9 cellular contexts compared by ENCODE assay signal in the genomic region with DNA sequence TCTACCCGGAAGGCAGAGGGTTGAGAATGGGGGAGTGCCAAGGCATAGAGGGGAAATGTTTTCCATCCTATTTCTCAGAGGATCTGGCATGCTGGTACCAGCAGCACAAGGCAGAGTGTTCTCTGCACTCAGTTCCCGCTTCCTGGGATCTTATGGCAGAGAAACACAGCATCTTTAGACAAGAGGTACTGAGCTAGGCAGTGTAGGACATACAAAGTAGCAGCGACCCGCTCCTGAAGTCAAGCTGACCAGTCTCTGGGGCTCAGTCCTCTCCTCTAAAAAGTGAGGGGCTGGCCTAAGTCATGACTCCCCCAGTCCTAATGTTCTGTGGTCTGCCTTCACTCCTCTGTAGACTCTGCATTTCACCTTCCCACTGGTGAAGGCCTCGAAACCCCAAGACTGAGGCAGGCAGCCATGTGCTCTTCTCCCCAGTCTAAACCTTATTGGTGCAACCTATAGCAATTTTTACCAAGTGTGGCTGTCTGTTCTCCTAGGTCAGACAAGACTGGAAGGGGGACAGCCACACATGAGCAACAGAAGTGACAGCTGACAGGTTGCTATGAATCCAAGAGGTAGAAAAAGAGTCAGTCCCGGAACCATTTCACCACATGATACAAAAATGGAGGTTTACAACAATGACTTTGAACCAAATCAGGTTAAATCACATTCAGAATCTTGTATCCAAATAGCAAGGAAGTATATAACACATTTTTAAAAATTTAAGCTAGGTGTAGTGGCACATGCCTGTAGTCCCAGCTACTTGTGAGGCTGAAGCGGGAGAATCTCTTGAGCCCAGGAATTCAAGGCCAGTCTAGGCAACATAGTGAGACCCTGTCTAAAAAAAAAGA. TPM values are rescaled to one million over a fixed set of nuclear protein-coding genes. Genes with fewer than 3 reads are reported as not detected.
DNase-seq lines count a peak whose midpoint lies in the region; ATAC-seq, FAIRE-seq and TF ChIP-seq lines count a peak whose summit lies in the region.
"Had no signal": no experiment of that assay in that cellular context is flagged by ENCODE, and none has a peak within 500 bp of the region (broad histone marks: within the 10 kb centered on the region; RNA-seq: fewer than 3 reads in every experiment).

No MANE protein-coding gene starts in this region.

- H3K27me3 ChIP-seq in esophagus squamous epithelium: peaks cover 0 to 4% (median 0%) of the 10 kb centered on the region in 4 donors
- H3K27me3 ChIP-seq in spleen (replicated peaks in 1 of 7): no peaks in the 10 kb centered on the region

- no peak for TF ChIP-seq CTCF in esophagus squamous epithelium (IDR thresholded peaks at IDR 0.05)
- TF ChIP-seq CTCF in spleen (IDR thresholded peaks at IDR 0.05 in 8 of 11, conservative IDR thresholded peaks at IDR 0.05 in 3 of 11): no peak

- TF ChIP-seq POLR2A in esophagus squamous epithelium (IDR thresholded peaks at IDR 0.05) (no peak), spleen (IDR thresholded peaks at IDR 0.05) (no peak)

- WGBS in esophagus squamous epithelium, 2 donors: 77 to 87% methylated on average over 5 of the region's 7 CpGs
- WGBS in spleen, 5 donors: 65 to 74% (median 67%) methylated on average over 7 of the region's 7 CpGs

- H3K36me3 ChIP-seq in esophagus squamous epithelium: peaks cover 0 to 28% (median 12%) of the 10 kb centered on the region in 3 donors
- H3K36me3 ChIP-seq in spleen: peaks cover 0 to 20% (median 5%) of the 10 kb centered on the region in 6 donors

- H3K27ac ChIP-seq in esophagus squamous epithelium (peak overlapping the region; percentile 82 to 93 (median 87)), spleen (peak overlapping the region; percentile 97 to 100 (median 99))
- H3K27ac ChIP-seq: SK-N-MC had no signal

- H3K4me3 ChIP-seq in esophagus squamous epithelium: peak overlapping the region in 1 of 4 donors; percentile 41
- peak overlapping the region; percentile 19 to 100 (median 70) for H3K4me3 ChIP-seq in spleen

- no peak for DNase-seq in GM19239 (ENCODE audit: insufficient read length, low spot score)
- peak; percentile 38 for DNase-seq in OCI-M1 (lab: John Stamatoyannopoulos, UW)
- DNase-seq in esophagus squamous epithelium (lab: John Stamatoyannopoulos, UW): no peak
- peak; percentile 51 for DNase-seq in spleen

- intact Hi-C loops in esophagus squamous epithelium (cut with DNase I) (no loop called here), spleen (cut with DNase I; ENCODE audit: low total_unique reads) (no loop called here)

- FAIRE-seq in GM19239 (lab: Jason Lieb, UNC): peak; percentile 86
- FAIRE-seq: bronchial epithelial cell had no signal

- ATAC-seq in HG03460 (IDR thresholded peaks at IDR 0.05; ENCODE audit: unreplicated experiment): no peak
- no peak for ATAC-seq in HG03045 (IDR thresholded peaks at IDR 0.05; ENCODE audit: unreplicated experiment)
- no peak for ATAC-seq in GM19463 (IDR thresholded peaks at IDR 0.05; ENCODE audit: unreplicated experiment)

- H3K4me1 ChIP-seq in esophagus squamous epithelium: peaks cover 27 to 66% (median 28%) of the 10 kb centered on the region in 3 donors
- H3K4me1 ChIP-seq in spleen: peaks cover 58 to 100% (median 99%) of the 10 kb centered on the region in 6 donors

- no peaks in the 10 kb centered on the region for H3K9me3 ChIP-seq in esophagus squamous epithelium
- H3K9me3 ChIP-seq in spleen: no peaks in the 10 kb centered on the region

RNA-seq across cellular contexts. Expression of a gene that starts 11.4 kb away (rescaled TPM):
- total RNA-seq in esophagus squamous epithelium (10 to 100 TPM in 1 of 4 donors, 1 to 10 TPM in 3; 2.9 to 16.0 (median 3.3) TPM), spleen (10 to 100 TPM; 14.1 to 31.8 (median 18.5) TPM)
- 10 to 100 TPM; 11.5 to 26.5 (median 24.3) TPM for polyA plus RNA-seq in spleen

RNA-seq across cellular contexts. Expression of a gene that starts 12.0 kb away (rescaled TPM):
- total RNA-seq in esophagus squamous epithelium: 10 to 100 TPM; 29.9 to 54.9 (median 37.0) TPM
- 10 to 100 TPM; 37.8 to 80.5 (median 64.0) TPM for total RNA-seq in spleen
- 100 to 1,000 TPM in 2 of 3 donors, 10 to 100 TPM in 1; 77.0 to 106 (median 104) TPM for polyA plus RNA-seq in spleen

RNA-seq across cellular contexts. Expression of a gene that starts 59.3 kb away (rescaled TPM):
- total RNA-seq in esophagus squamous epithelium (not detected), spleen (10 to 100 TPM in 5 of 7 donors, 1 to 10 TPM in 2; 5.8 to 75.7 (median 15.2) TPM)
- 1 to 10 TPM in 2 of 3 donors, under 1 TPM in 1; 0.52 to 2.2 (median 2.0) TPM for polyA plus RNA-seq in spleen
- total RNA-seq: bronchial epithelial cell had no signal

Comparison
In these comparisons a context has a peak if more than half of its experiments do, and no peak if none do; other contexts are left out.
1. DNase-seq: peak in OCI-M1 (single experiment) and spleen (single experiment); none in GM19239 (single experiment) and esophagus squamous epithelium (single experiment).
2. RNA of a gene that starts 59.3 kb away (total RNA-seq): 5.8 to 75.7 TPM in spleen; not detected in esophagus squamous epithelium; every median in the first group is over 4 times any median in the second.